ENCODE assay signal across 17 cellular contexts in the genomic region with DNA sequence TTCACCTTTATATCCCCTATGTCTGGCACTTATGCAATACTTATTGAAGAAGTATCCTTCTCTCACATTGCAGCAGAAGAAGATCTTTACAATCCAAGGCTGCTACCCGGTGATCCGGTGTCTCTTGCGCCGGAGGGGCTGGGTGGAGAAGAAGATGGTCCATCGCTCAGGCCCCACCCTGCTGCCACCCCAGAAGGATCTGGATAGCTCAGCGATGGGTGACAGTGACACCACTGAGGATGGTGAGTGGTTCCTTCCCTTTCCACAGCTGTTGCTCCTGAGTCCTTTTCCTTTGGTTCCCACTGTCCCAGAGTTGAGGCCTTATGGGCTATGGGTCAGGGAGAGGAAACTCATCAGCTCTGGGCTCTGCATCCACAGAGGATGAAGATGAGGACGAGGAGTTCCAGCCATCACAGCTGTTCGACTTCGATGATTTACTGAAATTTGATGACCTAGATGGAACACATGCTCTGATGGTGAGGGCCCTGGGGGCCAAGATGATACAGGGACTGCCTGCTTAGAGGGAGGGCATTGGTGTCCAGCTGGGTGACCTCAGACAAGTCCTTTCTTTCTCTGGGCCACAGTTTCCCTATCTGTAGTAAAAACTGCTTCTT.
"Had no signal": no experiment of that assay in that cellular context is flagged by ENCODE, and none has a peak within 500 bp of the region (broad histone marks: within the 10 kb centered on the region; RNA-seq: fewer than 3 reads in every experiment).

No MANE protein-coding gene starts in this region.

- H3K4me3 Mint-ChIP-seq: activated CD4-positive, alpha-beta memory T cell treated with anti-CD3 and anti-CD28 coated beads for 36 hours; activated naive CD4-positive, alpha-beta T cell treated with anti-CD3 and anti-CD28 coated beads, Interleukin-2, amount 50 U/mL, for 24 hours; activated naive CD8-positive, alpha-beta T cell treated with anti-CD3 and anti-CD28 coated beads, Interleukin-2, amount 50 U/mL, for 24 hours; activated T-cell treated with anti-CD3 and anti-CD28 coated beads, Interleukin-2, amount 50 U/mL, for 4 hours had no signal

- H3K27ac Mint-ChIP-seq: activated CD4-positive, alpha-beta memory T cell treated with anti-CD3 and anti-CD28 coated beads for 36 hours; activated naive CD4-positive, alpha-beta T cell treated with anti-CD3 and anti-CD28 coated beads, Interleukin-2, amount 50 U/mL, for 24 hours; activated naive CD8-positive, alpha-beta T cell treated with anti-CD3 and anti-CD28 coated beads, Interleukin-2, amount 50 U/mL, for 24 hours; activated T-helper 2 cell treated with anti-CD3 and anti-CD28 coated beads, Interferon-gamma antibody, Interleukin-2, Interleukin-4, amounts not matched to agents 10 μg/mL and 5 μg/mL and 100 μg/mL, durations not matched to agents 14 hours and 24 hours and 36 hours; naive thymus-derived CD4-positive, alpha-beta T cell had no signal

- H3K27me3 Mint-ChIP-seq: activated CD4-positive, alpha-beta memory T cell treated with anti-CD3 and anti-CD28 coated beads for 36 hours; activated naive CD4-positive, alpha-beta T cell treated with anti-CD3 and anti-CD28 coated beads, Interleukin-2, amount 50 U/mL, for 24 hours; activated naive CD8-positive, alpha-beta T cell treated with anti-CD3 and anti-CD28 coated beads, Interleukin-2, amount 50 U/mL, for 24 hours; naive thymus-derived CD4-positive, alpha-beta T cell had no signal

- DNase-seq: activated CD4-positive, alpha-beta memory T cell treated with anti-CD3 and anti-CD28 coated beads for 36 hours; activated CD4-positive, alpha-beta T cell treated with anti-CD3 and anti-CD28 coated beads for 4 hours; activated CD8-positive, alpha-beta memory T cell treated with anti-CD3 and anti-CD28 coated beads, Interleukin-2, amount 50 U/mL, for 4 hours; activated naive CD8-positive, alpha-beta T cell treated with anti-CD3 and anti-CD28 coated beads, Interleukin-2, amount 50 U/mL, for 24 hours; activated T-cell treated with anti-CD3 and anti-CD28 coated beads, Interleukin-2, amount 50 U/mL, for 4 hours; amygdala; caudate nucleus; foreskin fibroblast; midbrain; naive thymus-derived CD4-positive, alpha-beta T cell; stimulated activated CD4-positive, alpha-beta T cell treated with anti-CD3 and anti-CD28 coated beads, Interleukin-2, amount 100 ng/mL, for 48 hours; stimulated activated naive CD8-positive, alpha-beta T cell treated with anti-CD3 and anti-CD28 coated beads, Interleukin-15, Interleukin-2, amounts not matched to agents 100 U/mL and 50 U/mL, for 24 hours; testis; trophoblast cell had no signal

- H3K9me3 Mint-ChIP-seq: activated CD4-positive, alpha-beta memory T cell treated with anti-CD3 and anti-CD28 coated beads for 36 hours; activated naive CD4-positive, alpha-beta T cell treated with anti-CD3 and anti-CD28 coated beads, Interleukin-2, amount 50 U/mL, for 24 hours; activated naive CD8-positive, alpha-beta T cell treated with anti-CD3 and anti-CD28 coated beads, Interleukin-2, amount 50 U/mL, for 24 hours; activated T-cell treated with anti-CD3 and anti-CD28 coated beads, Interleukin-2, amount 50 U/mL, for 4 hours; activated T-helper 2 cell treated with anti-CD3 and anti-CD28 coated beads, Interferon-gamma antibody, Interleukin-2, Interleukin-4, amounts not matched to agents 10 μg/mL and 5 μg/mL and 100 μg/mL, durations not matched to agents 14 hours and 24 hours and 36 hours; naive thymus-derived CD4-positive, alpha-beta T cell had no signal

- ATAC-seq: activated naive CD8-positive, alpha-beta T cell treated with anti-CD3 and anti-CD28 coated beads, Interleukin-2, amount 50 U/mL, for 24 hours; activated T-cell treated with anti-CD3 and anti-CD28 coated beads, Interleukin-2, amount 50 U/mL, for 4 hours; heart left ventricle; naive thymus-derived CD4-positive, alpha-beta T cell; stimulated activated naive CD8-positive, alpha-beta T cell treated with anti-CD3 and anti-CD28 coated beads, Interleukin-15, Interleukin-2, amounts not matched to agents 100 U/mL and 50 U/mL, for 24 hours had no signal
